In genomic region chr12:131672941-131673330, GRCh38 we compare ENCODE assay signal across 23 cellular contexts.
"Had no signal": no experiment of that assay in that cellular context is flagged by ENCODE, and none has a peak within 500 bp of the region (broad histone marks: within the 10 kb centered on the region; RNA-seq: fewer than 3 reads in every experiment).

No MANE protein-coding gene starts in this region.

- H3K27me3 ChIP-seq: dorsolateral prefrontal cortex, ovary, thyroid gland had no signal

- H3K9me3 ChIP-seq: esophagus squamous epithelium, gastrocnemius medialis, lower lobe of right lung, ovary, prostate gland, thyroid gland had no signal

- H3K4me3 ChIP-seq: breast epithelium, dorsolateral prefrontal cortex, esophagus squamous epithelium, gastrocnemius medialis, lower lobe of right lung, ovary, prostate gland, thyroid gland had no signal

- H3K4me1 ChIP-seq: breast epithelium, esophagus squamous epithelium, gastrocnemius medialis, lower lobe of right lung, prostate gland, thyroid gland had no signal

- DNase-seq: activated CD4-positive, alpha-beta T cell treated with anti-CD3 and anti-CD28 coated beads for 1 hour; activated CD4-positive, alpha-beta T cell treated with anti-CD3 and anti-CD28 coated beads, Interleukin-2, amount 50 U/mL, for 1 hour; activated CD8-positive, alpha-beta T cell treated with anti-CD3 and anti-CD28 coated beads, Interleukin-2, amount 10 ng/mL, durations not matched to agents 7 days and 5 days; activated naive CD4-positive, alpha-beta T cell treated with Interleukin-2 at 50 U/mL for 16 hours; activated naive CD8-positive, alpha-beta T cell treated with anti-CD3 and anti-CD28 coated beads for 36 hours; activated T-cell treated with anti-CD3 and anti-CD28 coated beads, Interleukin-2, amount 50 U/mL, for 24 hours; amniotic stem cell; dorsolateral prefrontal cortex; esophagus squamous epithelium; gastrocnemius medialis; hypothalamus; left colon; lower lobe of right lung; mesendoderm; naive B cell; ovary; stimulated activated CD4-positive, alpha-beta T cell treated with anti-CD3 and anti-CD28 coated beads, Interleukin-4, amount 100 ng/mL, for 24 hours; stimulated activated naive CD8-positive, alpha-beta T cell treated with anti-CD3 and anti-CD28 coated beads, Interleukin-15, Interleukin-2, amounts not matched to agents 100 U/mL and 50 U/mL, for 24 hours; T-helper 1 cell; thyroid gland had no signal

- H3K36me3 ChIP-seq: breast epithelium, esophagus squamous epithelium, gastrocnemius medialis, lower lobe of right lung, ovary, prostate gland, thyroid gland had no signal

- ATAC-seq: activated CD8-positive, alpha-beta T cell treated with anti-CD3 and anti-CD28 coated beads, Interleukin-2, amount 10 ng/mL, durations not matched to agents 7 days and 5 days; activated T-helper 17 cell treated with anti-CD3 and anti-CD28 coated beads, Interleukin-2, amount 50 U/mL, for 72 hours; gastrocnemius medialis; left colon; lower lobe of right lung; stimulated activated naive CD8-positive, alpha-beta T cell treated with anti-CD3 and anti-CD28 coated beads, Interleukin-15, Interleukin-2, amounts not matched to agents 100 U/mL and 50 U/mL, for 24 hours had no signal

- H3K27ac ChIP-seq: breast epithelium, dorsolateral prefrontal cortex, esophagus squamous epithelium, gastrocnemius medialis, lower lobe of right lung, ovary, prostate gland, thyroid gland had no signal
